ENCODE assay signal across 19 cellular contexts in genomic region chr3:14457999-14458398, GRCh38. TPM values are rescaled to one million over a fixed set of nuclear protein-coding genes. Genes with fewer than 3 reads are reported as not detected.
DNase-seq lines count a peak whose midpoint lies in the region; ATAC-seq, FAIRE-seq and TF ChIP-seq lines count a peak whose summit lies in the region.
"Had no signal": no experiment of that assay in that cellular context is flagged by ENCODE, and none has a peak within 500 bp of the region (broad histone marks: within the 10 kb centered on the region; RNA-seq: fewer than 3 reads in every experiment).

No MANE protein-coding gene starts in this region.

- no peaks in the 10 kb centered on the region for H3K27me3 ChIP-seq in stomach
- H3K27me3 ChIP-seq in prostate gland (replicated peaks; ENCODE audit: insufficient read depth): no peaks in the 10 kb centered on the region
- H3K27me3 ChIP-seq: breast epithelium had no signal

- H3K4me3 Mint-ChIP-seq in activated CD8-positive, alpha-beta memory T cell treated with anti-CD3 and anti-CD28 coated beads, Interleukin-2, amount 10 ng/mL, durations not matched to agents 7 days and 5 days: no peak overlapping the region
- 0 out of 2 replicates have a peak overlapping the region, but pooled peaks have one; percentile 3 for H3K4me3 Mint-ChIP-seq in WTC11
- H3K4me3 Mint-ChIP-seq: T-helper 1 cell treated with Interleukin-12 subunit alpha and Interleukin-12 subunit beta and Interleukin-4 antibody, amounts not matched to agents 30 μg/mL and 1 μg/mL, for 36 hours had no signal

- no peak for TF ChIP-seq POLR2A in stomach (IDR thresholded peaks at IDR 0.05)
- TF ChIP-seq POLR2A in prostate gland (IDR thresholded peaks at IDR 0.05): no peak

- H3K36me3 Mint-ChIP-seq in activated CD8-positive, alpha-beta memory T cell treated with anti-CD3 and anti-CD28 coated beads, Interleukin-2, amount 10 ng/mL, durations not matched to agents 7 days and 5 days: peaks cover 14% of the 10 kb centered on the region
- H3K36me3 Mint-ChIP-seq in WTC11: peaks cover 74% of the 10 kb centered on the region

- FAIRE-seq in kidney (lab: Jason Lieb, UNC): no peak
- FAIRE-seq in D721Med (lab: Jason Lieb, UNC): no peak
- FAIRE-seq: A204.1, frontal cortex, HTR-8/SVneo had no signal

- H3K9me3 ChIP-seq in kidney (ENCODE audit: control insufficient read depth in 1 of 2, low read length in 2 of 2): no peaks in the 10 kb centered on the region
- H3K9me3 ChIP-seq in stomach: no peaks in the 10 kb centered on the region
- H3K9me3 ChIP-seq in prostate gland: no peaks in the 10 kb centered on the region
- H3K9me3 ChIP-seq: breast epithelium, thoracic aorta had no signal

- no peak for DNase-seq in activated CD8-positive, alpha-beta memory T cell treated with anti-CD3 and anti-CD28 coated beads, Interleukin-2, amount 10 ng/mL, durations not matched to agents 7 days and 5 days
- DNase-seq in activated CD8-positive, alpha-beta memory T cell treated with anti-CD3 and anti-CD28 coated beads, Interleukin-2, amount 50 U/mL, for 48 hours: no peak
- DNase-seq in WTC11 (ENCODE audit: low spot score) (peak; percentile 52), kidney (peak; percentile 72), stomach (peak; percentile 53), prostate gland (ENCODE audit: low spot score) (no peak), D721Med (ENCODE audit: insufficient read length, low spot score) (no peak), COR-L47 (lab: John Stamatoyannopoulos, UW) (no peak)
- DNase-seq: activated CD4-positive, alpha-beta T cell treated with anti-CD3 and anti-CD28 coated beads, Interleukin-2, amount 50 U/mL, for 1 hour; activated effector memory CD4-positive, alpha-beta T cell treated with anti-CD3 and anti-CD28 coated beads, Interleukin-2, amount 50 U/mL, for 16 hours; left colon; NCI-H1048 had no signal

- peaks cover 32 to 38% of the 10 kb centered on the region in 2 donors for H3K4me1 ChIP-seq in kidney (ENCODE audit: control insufficient read depth in 1 of 2, insufficient read depth in 1 of 2, low read depth in 1 of 2, low read length in 2 of 2)
- peaks cover 51 to 84% (median 71%) of the 10 kb centered on the region in 4 donors for H3K4me1 ChIP-seq in stomach
- no peaks in the 10 kb centered on the region for H3K4me1 ChIP-seq in prostate gland (replicated peaks)

- peak overlapping the region in 1 of 2 donors; percentile 26 for H3K9ac ChIP-seq in kidney (ENCODE audit: low read length in 2 of 2)

- H3K9me3 Mint-ChIP-seq in activated CD8-positive, alpha-beta memory T cell treated with anti-CD3 and anti-CD28 coated beads, Interleukin-2, amount 10 ng/mL, durations not matched to agents 7 days and 5 days (ENCODE audit: low read depth): no peaks in the 10 kb centered on the region
- H3K9me3 Mint-ChIP-seq in WTC11: no peaks in the 10 kb centered on the region
- H3K9me3 Mint-ChIP-seq: T-helper 1 cell treated with Interleukin-12 subunit alpha and Interleukin-12 subunit beta and Interleukin-4 antibody, amounts not matched to agents 30 μg/mL and 1 μg/mL, for 36 hours had no signal

- ATAC-seq in activated CD8-positive, alpha-beta memory T cell treated with anti-CD3 and anti-CD28 coated beads, Interleukin-2, amount 10 ng/mL, durations not matched to agents 7 days and 5 days: no peak
- ATAC-seq in WTC11: peak; percentile 87
- ATAC-seq: left colon had no signal

- H3K36me3 ChIP-seq in kidney (ENCODE audit: control insufficient read depth in 1 of 2, insufficient read depth in 2 of 2, low read length in 2 of 2) (peaks cover 3 to 13% of the 10 kb centered on the region in 2 donors), stomach (peaks cover 0 to 67% (median 22%) of the 10 kb centered on the region in 4 donors), prostate gland (no peaks in the 10 kb centered on the region)
- H3K36me3 ChIP-seq: breast epithelium had no signal

- CTCF ChIA-PET in activated CD8-positive, alpha-beta memory T cell treated with anti-CD3 and anti-CD28 coated beads, Interleukin-2, amount 10 ng/mL, durations not matched to agents 7 days and 5 days (lab: Charles Lee): interaction anchor here (1.1 to 1.6 kb wide), 4 partner anchors 9 to 254 kb away, joined by 3 to 8 read pairs (median 4); no protein-coding TSS in a partner anchor
- CTCF ChIA-PET in WTC11 (lab: Charles Lee): interaction anchor here (0.6 to 2.3 kb wide), 15 partner anchors 9 to 254 kb away, joined by 3 to 10 read pairs (median 4); partner anchors contain the start of gene SLC6A6

- TF ChIP-seq EP300 in stomach (IDR thresholded peaks at IDR 0.05): no peak

- H3K27ac ChIP-seq in kidney (ENCODE audit: low read depth in 2 of 2, low read length in 2 of 2): peak overlapping the region; percentile 66 to 81
- H3K27ac ChIP-seq in stomach: peak overlapping the region; percentile 17 to 83 (median 52)
- H3K27ac ChIP-seq in prostate gland: no peak overlapping the region
- H3K27ac ChIP-seq: thoracic aorta had no signal

- no peaks in the 10 kb centered on the region for H3K27me3 Mint-ChIP-seq in activated CD8-positive, alpha-beta memory T cell treated with anti-CD3 and anti-CD28 coated beads, Interleukin-2, amount 10 ng/mL, durations not matched to agents 7 days and 5 days
- no peaks in the 10 kb centered on the region; the same call in 1 of the 2 replicates for H3K27me3 Mint-ChIP-seq in WTC11 (ENCODE audit: low read depth)

- H3K4me1 Mint-ChIP-seq in activated CD8-positive, alpha-beta memory T cell treated with anti-CD3 and anti-CD28 coated beads, Interleukin-2, amount 10 ng/mL, durations not matched to agents 7 days and 5 days: peaks cover 25% of the 10 kb centered on the region
- H3K4me1 Mint-ChIP-seq in WTC11: peaks cover 24% of the 10 kb centered on the region

- POLR2A ChIA-PET in WTC11 (lab: Charles Lee): interaction anchor here (1.5 kb wide), 1 partner anchor 45 kb away, joined by 3 read pairs; no protein-coding TSS in a partner anchor

- peak overlapping the region; percentile 34 for H3K27ac Mint-ChIP-seq in activated CD8-positive, alpha-beta memory T cell treated with anti-CD3 and anti-CD28 coated beads, Interleukin-2, amount 10 ng/mL, durations not matched to agents 7 days and 5 days
- peak overlapping the region; percentile 91 for H3K27ac Mint-ChIP-seq in WTC11
- H3K27ac Mint-ChIP-seq: T-helper 1 cell treated with Interleukin-12 subunit alpha and Interleukin-12 subunit beta and Interleukin-4 antibody, amounts not matched to agents 30 μg/mL and 1 μg/mL, for 36 hours had no signal

- no peak for TF ChIP-seq CTCF in WTC11 (IDR thresholded peaks at IDR 0.05)
- TF ChIP-seq CTCF in kidney (IDR thresholded peaks at IDR 0.05; ENCODE audit: borderline replicate concordance, extremely low read depth, insufficient read depth): no peak
- TF ChIP-seq CTCF in stomach (IDR thresholded peaks at IDR 0.05): no peak
- TF ChIP-seq CTCF in prostate gland (IDR thresholded peaks at IDR 0.05): no peak
- TF ChIP-seq CTCF in D721Med (IDR thresholded peaks at IDR 0.05; ENCODE audit: insufficient read depth, missing control alignments): no peak

- WGBS in stomach, 5 donors: 38 to 68% (median 51%) methylated on average over 9 of the region's 9 CpGs
- 80% methylated on average over 9 of the region's 9 CpGs for WGBS in prostate gland

- intact Hi-C loops in kidney (cut with DNase I) (no loop called here), stomach (cut with DNase I; ENCODE audit: low total_unique reads) (loop anchor here (10.0 kb wide), 1 partner anchor 53 kb away; the partner anchor contains the start of gene SLC6A6), prostate gland (cut with DNase I) (loop anchor here (10.0 kb wide), 1 partner anchor 333 kb away; the partner anchor contains the start of genes CHCHD4 and TMEM43)

- H3K4me3 ChIP-seq in kidney (ENCODE audit: low read length in 2 of 2) (peak overlapping the region in 1 of 2 donors; percentile 31), stomach (no peak overlapping the region), prostate gland (no peak overlapping the region)
- H3K4me3 ChIP-seq: breast epithelium, smooth muscle cell, thoracic aorta had no signal

TF ChIP-seq in WTC11, 78 proteins besides CTCF, POLR2A, EP300 and RAD21:
- TF ChIP-seq ZNF671 (CRISPR knock-in tag; IDR thresholded peaks at IDR 0.05): 0 out of 2 replicates have a peak, but pooled peaks have one; percentile 8
- TF ChIP-seq ZNF121 (CRISPR knock-in tag; IDR thresholded peaks at IDR 0.05): no peak

RNA-seq across cellular contexts. Expression of gene SLC6A6, which starts 55.6 kb away (rescaled TPM):
- total RNA-seq in activated CD8-positive, alpha-beta memory T cell treated with anti-CD3 and anti-CD28 coated beads, Interleukin-2, amount 10 ng/mL, durations not matched to agents 7 days and 5 days: 10 to 100 TPM; 55.3 to 64.6 TPM
- total RNA-seq in WTC11 (2021) (144 to 211 TPM (median 147 TPM) in 3 replicates), kidney (64.0 TPM), stomach (10 to 100 TPM; 15.6 to 36.7 (median 28.0) TPM), prostate gland (10 to 100 TPM in 1 of 2 donors, 1 to 10 TPM in 1; 6.9 to 24.5 TPM)
- polyA plus RNA-seq in kidney (ENCODE audit: insufficient read depth, low read depth, low replicate concordance) (7.1 TPM), stomach (1 to 10 TPM; 3.0 to 6.8 (median 4.9) TPM)

Comparison
In these comparisons a context has a peak if more than half of its experiments do, and no peak if none do; other contexts are left out.
1. DNase-seq: peak in WTC11 (single experiment), kidney (single experiment) and stomach (single experiment); none in activated CD8-positive, alpha-beta memory T cell treated with anti-CD3 and anti-CD28 coated beads, Interleukin-2, amount 10 ng/mL, durations not matched to agents 7 days and 5 days (single experiment), activated CD8-positive, alpha-beta memory T cell treated with anti-CD3 and anti-CD28 coated beads, Interleukin-2, amount 50 U/mL, for 48 hours (single experiment), prostate gland (single experiment), D721Med (single experiment) and COR-L47 (single experiment).
2. H3K27ac ChIP-seq: peak in kidney (2 of 2) and stomach (5 of 5); none in prostate gland (0 of 2).